In genomic region chr5:179819296-179820126, GRCh38 we compare ENCODE assay signal across 8 cellular contexts. TPM values are rescaled to one million over a fixed set of nuclear protein-coding genes. Genes with fewer than 3 reads are reported as not detected.
DNase-seq lines count a peak whose midpoint lies in the region; FAIRE-seq and TF ChIP-seq lines count a peak whose summit lies in the region.

No MANE protein-coding gene starts in this region.

- H3K4me2 ChIP-seq in H1 (ENCODE audit: insufficient read depth in 1 of 2, low read depth in 2 of 2, low read length in 2 of 2): peak overlapping the region; percentile 54 to 58
- H3K4me2 ChIP-seq in mesendoderm (ENCODE audit: low read length): no peak overlapping the region

- H4K8ac ChIP-seq in H1 (ENCODE audit: extremely low read depth, insufficient read depth, low read length) (peak overlapping the region; percentile 72), mesendoderm (ENCODE audit: low read depth, low read length) (no peak overlapping the region)

- H3K4ac ChIP-seq in H1 (replicated peaks; ENCODE audit: insufficient read length, low read depth, low read length) (peak overlapping the region; percentile 90), mesendoderm (ENCODE audit: low read depth, low read length) (peak overlapping the region; percentile 92)

- H3K4me1 ChIP-seq in HUES48 (ENCODE audit: control insufficient read depth, insufficient read depth, low read length) (peaks cover 35% of the 10 kb centered on the region), H1 (replicated peaks in 1 of 4; ENCODE audit: control insufficient read depth in 3 of 4, insufficient read depth in 4 of 4, low read length in 3 of 4) (peaks cover 4 to 38% (median 33%) of the 10 kb centered on the region in 4 experiments), mesendoderm (ENCODE audit: control insufficient read depth, low read depth, low read length) (peaks cover 14% of the 10 kb centered on the region), stomach (peaks cover 62 to 71% (median 69%) of the 10 kb centered on the region in 4 donors)

- H3K23ac ChIP-seq in H1 (ENCODE audit: insufficient read length): no peak overlapping the region
- no peak overlapping the region for H3K23ac ChIP-seq in mesendoderm (ENCODE audit: low read length)

- intact Hi-C loops in stomach (cut with DNase I; ENCODE audit: low total_unique reads): no loop called here

- H3K4me3 ChIP-seq in HUES48 (ENCODE audit: low read depth, low read length) (peak overlapping the region; percentile 18; the same call in 1 of the 2 replicates), H1 (ENCODE audit: extremely low read depth in 1 of 4, insufficient read depth in 2 of 4, low read depth in 3 of 4, low read length in 4 of 4) (peak overlapping the region in 2 of 4 experiments; percentile 1 to 91; a peak in 4 of 8 replicates), mesendoderm (ENCODE audit: low read length) (no peak overlapping the region), stomach (peak overlapping the region; percentile 65 to 100 (median 90))

- H3K9ac ChIP-seq in HUES48 (ENCODE audit: low read depth, low read length) (peak overlapping the region; percentile 62), H1 (replicated peaks in 1 of 4; ENCODE audit: extremely low read depth in 1 of 4, low read depth in 3 of 4, low read length in 3 of 4) (peak overlapping the region in 2 of 4 experiments; percentile 31 to 49; a peak in 3 of 7 replicates), mesendoderm (ENCODE audit: low read length) (peak overlapping the region; percentile 60)

- CTCF ChIA-PET in H1 (lab: Charles Lee; ENCODE audit: partially characterized antibody): interaction anchor here (1.1 to 1.8 kb wide), 4 partner anchors 18 to 49 kb away, joined by 3 to 6 read pairs (median 6); no protein-coding TSS in a partner anchor

- peak; percentile 30 for DNase-seq in SIG-M5 treated with dmso at 0.1 percent for 504 hours (lab: John Stamatoyannopoulos, UW; ENCODE audit: unreplicated experiment)
- no peak for DNase-seq in SIG-M5 (lab: John Stamatoyannopoulos, UW)
- DNase-seq in UCSD-AML1 (lab: John Stamatoyannopoulos, UW; ENCODE audit: unreplicated experiment): peak; percentile 80
- peak in 1 of 2 experiments; percentile 79 for DNase-seq in H1 (ENCODE audit: low read depth in 1 of 2, low spot score in 2 of 2)
- peak; percentile 94 for DNase-seq in mesendoderm
- peak; percentile 77 for DNase-seq in stomach
- no peak for DNase-seq in inferior parietal cortex (ENCODE audit: extremely low spot score)

- H2BK120ac ChIP-seq in H1 (replicated peaks; ENCODE audit: low read depth, low read length) (peak overlapping the region; percentile 95), mesendoderm (ENCODE audit: low read depth, low read length) (peak overlapping the region; percentile 31)

- H2BK5ac ChIP-seq in H1 (ENCODE audit: low read depth, low read length) (peak overlapping the region; percentile 96), mesendoderm (ENCODE audit: low read length) (peak overlapping the region; percentile 72)

- TF ChIP-seq POLR2A in H1 (IDR thresholded peaks at IDR 0.05; ENCODE audit: control extremely low read depth in 1 of 2, low read depth in 2 of 2, low read length in 2 of 2): no peak; a peak in 1 of 3 replicates
- TF ChIP-seq POLR2A in stomach (IDR thresholded peaks at IDR 0.05): no peak

- H4K5ac ChIP-seq in H1 (ENCODE audit: insufficient read length, low read depth, low read length): peak overlapping the region; percentile 49
- H4K5ac ChIP-seq in mesendoderm (ENCODE audit: low read length): no peak overlapping the region

- H3K56ac ChIP-seq in H1 (replicated peaks; ENCODE audit: insufficient read length, low read depth, low read length) (peak overlapping the region; percentile 8), mesendoderm (ENCODE audit: low read length) (peak overlapping the region; percentile 47)

- H3K79me2 ChIP-seq in H1 (ENCODE audit: control insufficient read depth in 1 of 2, insufficient read depth in 2 of 2, low read length in 2 of 2) (peaks cover 4 to 28% of the 10 kb centered on the region in 2 experiments; a peak in 2 of 4 replicates), mesendoderm (ENCODE audit: control insufficient read depth, insufficient read depth, low read length) (peaks cover 12% of the 10 kb centered on the region)

- H3K27me3 ChIP-seq in HUES48 (ENCODE audit: control insufficient read depth, insufficient read depth, low read length) (peaks cover 2% of the 10 kb centered on the region; the same call in 1 of the 2 replicates), H1 (replicated peaks in 1 of 4; ENCODE audit: control insufficient read depth in 3 of 4, extremely low read depth in 1 of 4, insufficient read depth in 3 of 4, low read length in 3 of 4) (peaks cover 0 to 5% (median 2%) of the 10 kb centered on the region in 4 experiments; a peak in 2 of 7 replicates), mesendoderm (ENCODE audit: insufficient read depth, low read length, poor library complexity) (no peaks in the 10 kb centered on the region), stomach (no peaks in the 10 kb centered on the region)

- H2BK20ac ChIP-seq in H1 (ENCODE audit: low read length): peak overlapping the region; percentile 99

- peak overlapping the region; percentile 98 for H4K91ac ChIP-seq in H1 (replicated peaks; ENCODE audit: insufficient read length, low read length)

- H3K18ac ChIP-seq in H1 (ENCODE audit: extremely low read depth, low read length) (peak overlapping the region; percentile 99), mesendoderm (ENCODE audit: low read length) (peak overlapping the region; percentile 75)

- FAIRE-seq in H1 (lab: Jason Lieb, UNC): no peak

- H2AK5ac ChIP-seq in H1 (ENCODE audit: low read depth, low read length) (peak overlapping the region; percentile 97), mesendoderm (ENCODE audit: low read length) (peak overlapping the region; percentile 47)

- H3K27ac ChIP-seq in HUES48 (ENCODE audit: low read depth, low read length): peak overlapping the region; percentile 94
- H3K27ac ChIP-seq in H1 (ENCODE audit: low read depth, low read length): peak overlapping the region; percentile 67; the same call in 1 of the 2 replicates
- H3K27ac ChIP-seq in mesendoderm (ENCODE audit: low read depth, low read length): peak overlapping the region; percentile 61
- H3K27ac ChIP-seq in stomach: peak overlapping the region; percentile 91 to 100 (median 99)

- H3K23me2 ChIP-seq in H1 (ENCODE audit: low read depth, low read length): peaks cover 15% of the 10 kb centered on the region; the same call in 1 of the 2 replicates

- H2BK15ac ChIP-seq in H1 (ENCODE audit: low read length): peak overlapping the region; percentile 100; the same call in 1 of the 2 replicates
- no peak overlapping the region for H2BK15ac ChIP-seq in mesendoderm (replicated peaks; ENCODE audit: low read depth)

- TF ChIP-seq RAD21 in H1 (IDR thresholded peaks at IDR 0.05 in 1 of 2, conservative IDR thresholded peaks at IDR 0.05 in 1 of 2; ENCODE audit: low read depth in 2 of 2, low read length in 2 of 2): no peak

- H2BK12ac ChIP-seq in H1 (ENCODE audit: low read depth, low read length): peak overlapping the region; percentile 97

- TF ChIP-seq EP300 in H1 (IDR thresholded peaks at IDR 0.05; ENCODE audit: borderline replicate concordance in 1 of 2, low read depth in 2 of 2, low read length in 2 of 2) (no peak), stomach (IDR thresholded peaks at IDR 0.05) (no peak)

- H3K36me3 ChIP-seq in HUES48 (ENCODE audit: control insufficient read depth, insufficient read depth, low read length): peaks cover 20% of the 10 kb centered on the region
- peaks cover 6 to 13% (median 9%) of the 10 kb centered on the region in 4 experiments; a peak in 6 of 8 replicates for H3K36me3 ChIP-seq in H1 (ENCODE audit: control insufficient read depth in 2 of 4, insufficient read depth in 4 of 4, low read length in 3 of 4)
- peaks cover 3% of the 10 kb centered on the region for H3K36me3 ChIP-seq in mesendoderm (ENCODE audit: control insufficient read depth, insufficient read depth, low read length)
- peaks cover 12 to 27% (median 26%) of the 10 kb centered on the region in 4 donors for H3K36me3 ChIP-seq in stomach

- POLR2A ChIA-PET in H1 (lab: Charles Lee; ENCODE audit: partially characterized antibody): interaction anchor here (0.6 to 12.6 kb wide), 19 partner anchors 8 to 205 kb away, joined by 3 to 207 read pairs (median 3); partner anchors contain the start of genes HNRNPH1, LTC4S, MGAT4B and MRNIP

- H3K14ac ChIP-seq in H1 (ENCODE audit: insufficient read length): no peak overlapping the region

- peaks cover 8% of the 10 kb centered on the region for H3K79me1 ChIP-seq in H1 (ENCODE audit: low read depth, low read length)
- H3K79me1 ChIP-seq in mesendoderm (ENCODE audit: low read length): peaks cover 14% of the 10 kb centered on the region

- peaks cover 8 to 17% of the 10 kb centered on the region in 2 experiments for H4K20me1 ChIP-seq in H1 (replicated peaks in 1 of 2; ENCODE audit: control insufficient read depth in 1 of 2, insufficient read depth in 2 of 2, low read length in 2 of 2)

- H2AFZ ChIP-seq in H1 (ENCODE audit: low read length): no peak overlapping the region

- WGBS in H1 (ENCODE audit: extremely low coverage in 1 of 2, insufficient coverage in 1 of 2, insufficient read length in 1 of 2, insufficient replicate concordance in 2 of 2, low coverage in 1 of 2, low lambda C conversion rate in 2 of 2, missing lambda C conversion rate in 1 of 2), 2 experiments: 37% methylated on average over 22 of the region's 26 CpGs; no CpG with 5 or more reads in 1 of the 2 experiments
- no CpG with 5 or more reads among the region's 26 CpGs for WGBS in mesendoderm (ENCODE audit: extremely low coverage, insufficient coverage, low lambda C conversion rate)
- WGBS in stomach, 5 donors: 17 to 23% (median 20%) methylated on average over 22 to 26 of the region's 26 CpGs

- TF ChIP-seq CTCF in H1 (IDR thresholded peaks at IDR 0.05; ENCODE audit: control extremely low read depth in 1 of 3, insufficient read depth in 1 of 3, low read depth in 1 of 3, low read length in 3 of 3): no peak
- TF ChIP-seq CTCF in stomach (IDR thresholded peaks at IDR 0.05): no peak

- no peaks in the 10 kb centered on the region for H3K9me3 ChIP-seq in HUES48 (ENCODE audit: control insufficient read depth, insufficient read depth, low read length)
- H3K9me3 ChIP-seq in H1 (ENCODE audit: insufficient read depth in 2 of 2, low read depth in 1 of 2, low read length in 1 of 2): no peaks in the 10 kb centered on the region
- H3K9me3 ChIP-seq in stomach: no peaks in the 10 kb centered on the region

RNA-seq across cellular contexts. Expression of gene SQSTM1, which starts 1.2 kb away (rescaled TPM):
- total RNA-seq in H1 (2021; fragmentation: NEBNext Ultra II Directional; extraction: Animal tissue kit (Norgen Biotek cat#: 25700)): 98.6 and 110 TPM in 2 replicates
- polyA plus RNA-seq in H1 (2011; rRNA removed): 70.6 and 78.6 TPM in 2 replicates
- 63.7 TPM for polyA plus RNA-seq in H1 (2011; cell fraction: cytosol; rRNA removed)
- polyA plus RNA-seq in H1 (2011; cell fraction: nucleus; rRNA removed): 97.6 TPM
- 73.2 to 115 TPM (median 98.8 TPM) in 4 replicates for polyA plus RNA-seq in H1 (2012, experiment 1 of 2)
- 98.7 TPM for polyA plus RNA-seq in H1 (2012, experiment 2 of 2)
- polyA plus RNA-seq in H1 (2013, experiment 1 of 2): 54.2 TPM
- polyA plus RNA-seq in H1 (2013, experiment 2 of 2): 53.0 TPM
- 39.1 and 39.8 TPM in 2 replicates for polyA minus RNA-seq in H1 (2011; rRNA and poly(A)+ RNA removed)
- polyA minus RNA-seq in H1 (2011; cell fraction: cytosol; rRNA and poly(A)+ RNA removed): 125 TPM
- polyA minus RNA-seq in H1 (2011; cell fraction: nucleus; rRNA and poly(A)+ RNA removed): 167 TPM
- polyA plus RNA-seq in mesendoderm (2013, experiment 1 of 2): 52.0 TPM
- polyA plus RNA-seq in mesendoderm (2013, experiment 2 of 2): 62.0 TPM
- 100 to 1,000 TPM; 163 to 693 (median 508) TPM for total RNA-seq in stomach
- 100 to 1,000 TPM; 166 to 251 (median 213) TPM for polyA plus RNA-seq in stomach

RNA-seq across cellular contexts. Expression of gene MGAT4B, which starts 12.8 kb away (rescaled TPM):
- total RNA-seq in H1 (2021; fragmentation: NEBNext Ultra II Directional; extraction: Animal tissue kit (Norgen Biotek cat#: 25700)): 112 and 116 TPM in 2 replicates
- polyA plus RNA-seq in H1 (2011; rRNA removed): 128 and 182 TPM in 2 replicates
- polyA plus RNA-seq in H1 (2011; cell fraction: cytosol; rRNA removed): 107 TPM
- 485 TPM for polyA plus RNA-seq in H1 (2011; cell fraction: nucleus; rRNA removed)
- polyA plus RNA-seq in H1 (2012, experiment 1 of 2): 120 to 133 TPM (median 129 TPM) in 4 replicates
- 128 TPM for polyA plus RNA-seq in H1 (2012, experiment 2 of 2)
- polyA plus RNA-seq in H1 (2013, experiment 1 of 2): 81.5 TPM
- polyA plus RNA-seq in H1 (2013, experiment 2 of 2): 77.1 TPM
- 93.9 and 120 TPM in 2 replicates for polyA minus RNA-seq in H1 (2011; rRNA and poly(A)+ RNA removed)
- polyA minus RNA-seq in H1 (2011; cell fraction: cytosol; rRNA and poly(A)+ RNA removed): 99.0 TPM
- 145 TPM for polyA minus RNA-seq in H1 (2011; cell fraction: nucleus; rRNA and poly(A)+ RNA removed)
- 35.2 TPM for polyA plus RNA-seq in mesendoderm (2013, experiment 1 of 2)
- polyA plus RNA-seq in mesendoderm (2013, experiment 2 of 2): 37.9 TPM
- 100 to 1,000 TPM; 149 to 617 (median 206) TPM for total RNA-seq in stomach
- polyA plus RNA-seq in stomach: 100 to 1,000 TPM in 2 of 3 donors, 10 to 100 TPM in 1; 85.0 to 115 (median 101) TPM

RNA-seq across cellular contexts. Expression of gene LTC4S, which starts 25.7 kb away (rescaled TPM):
- total RNA-seq in H1 (2021; fragmentation: NEBNext Ultra II Directional; extraction: Animal tissue kit (Norgen Biotek cat#: 25700)): 1.1 and 2.2 TPM in 2 replicates
- polyA plus RNA-seq in H1 (2011; rRNA removed) (3.7 and 3.8 TPM in 2 replicates), stomach (1 to 10 TPM; 3.3 to 8.4 (median 8.2) TPM)
- 0.93 TPM for polyA plus RNA-seq in H1 (2011; cell fraction: cytosol; rRNA removed)
- 5.8 TPM for polyA plus RNA-seq in H1 (2011; cell fraction: nucleus; rRNA removed)
- polyA plus RNA-seq in H1 (2012, experiment 1 of 2): 0.95 to 2.8 TPM (median 1.9 TPM) in 4 replicates
- polyA plus RNA-seq in H1 (2012, experiment 2 of 2): 0.91 TPM
- 2.6 TPM for polyA plus RNA-seq in H1 (2013, experiment 1 of 2)
- 2.4 TPM for polyA plus RNA-seq in H1 (2013, experiment 2 of 2)
- not detected in 2 replicates for polyA minus RNA-seq in H1 (2011; rRNA and poly(A)+ RNA removed)
- not detected for polyA minus RNA-seq in H1 (2011; cell fraction: cytosol; rRNA and poly(A)+ RNA removed)
- 2.3 TPM for polyA minus RNA-seq in H1 (2011; cell fraction: nucleus; rRNA and poly(A)+ RNA removed)
- polyA plus RNA-seq in mesendoderm (2013, experiment 1 of 2): 0.45 TPM
- 0.42 TPM for polyA plus RNA-seq in mesendoderm (2013, experiment 2 of 2)
- total RNA-seq in stomach: 10 to 100 TPM in 2 of 5 donors, 1 to 10 TPM in 2, not detected in 1; 5.0 to 21.0 (median 13.3) TPM

RNA-seq across cellular contexts. Expression of gene MRNIP, which starts 39.1 kb away (rescaled TPM):
- total RNA-seq in H1 (2021; fragmentation: NEBNext Ultra II Directional; extraction: Animal tissue kit (Norgen Biotek cat#: 25700)): 22.2 and 29.6 TPM in 2 replicates
- 29.6 and 42.5 TPM in 2 replicates for polyA plus RNA-seq in H1 (2011; rRNA removed)
- 41.4 TPM for polyA plus RNA-seq in H1 (2011; cell fraction: cytosol; rRNA removed)
- polyA plus RNA-seq in H1 (2011; cell fraction: nucleus; rRNA removed): 213 TPM
- 28.3 to 30.2 TPM (median 29.2 TPM) in 4 replicates for polyA plus RNA-seq in H1 (2012, experiment 1 of 2)
- 10.6 TPM for polyA plus RNA-seq in H1 (2012, experiment 2 of 2)
- 27.2 TPM for polyA plus RNA-seq in H1 (2013, experiment 1 of 2)
- 24.3 TPM for polyA plus RNA-seq in H1 (2013, experiment 2 of 2)
- polyA minus RNA-seq in H1 (2011; rRNA and poly(A)+ RNA removed): 21.4 and 22.4 TPM in 2 replicates
- 10.3 TPM for polyA minus RNA-seq in H1 (2011; cell fraction: cytosol; rRNA and poly(A)+ RNA removed)
- 30.9 TPM for polyA minus RNA-seq in H1 (2011; cell fraction: nucleus; rRNA and poly(A)+ RNA removed)
- polyA plus RNA-seq in mesendoderm (2013, experiment 1 of 2): 9.5 TPM
- polyA plus RNA-seq in mesendoderm (2013, experiment 2 of 2): 9.3 TPM
- 10 to 100 TPM in 4 of 5 donors, 1 to 10 TPM in 1; 8.0 to 46.0 (median 27.0) TPM for total RNA-seq in stomach
- 10 to 100 TPM; 15.1 to 31.1 (median 27.2) TPM for polyA plus RNA-seq in stomach

Comparison
In these comparisons a context has a peak if more than half of its experiments do, and no peak if none do; other contexts are left out.
1. DNase-seq: peak in SIG-M5 treated with dmso at 0.1 percent for 504 hours (single experiment), UCSD-AML1 (single experiment), mesendoderm (single experiment) and stomach (single experiment); none in SIG-M5 (single experiment) and inferior parietal cortex (single experiment).
2. Peak in every context shown above with its lines, with median percentiles within 50 percentile points of each other: H3K27ac ChIP-seq.